8 cellular contexts compared by ENCODE assay signal in genomic region chr5:57172466-57172961, GRCh38. TPM values are rescaled to one million over a fixed set of nuclear protein-coding genes. Genes with fewer than 3 reads are reported as not detected.
A peak's percentile ranks its signal among the peaks of the same experiment; 100 is the strongest.
DNase-seq lines count a peak whose midpoint lies in the region; ATAC-seq, FAIRE-seq and TF ChIP-seq lines count a peak whose summit lies in the region.

No MANE protein-coding gene starts in this region.

- peaks cover 20% of the 10 kb centered on the region for H3K79me2 ChIP-seq in trophoblast cell (ENCODE audit: control insufficient read depth, insufficient read depth, low read length, poor library complexity)

- H3K9me3 Mint-ChIP-seq in CD4-positive, alpha-beta memory T cell, result peaks cover 0 to 2% (median 0%) of the 10 kb centered on the region in 8 donors
- no peaks in the 10 kb centered on the region for H3K9me3 Mint-ChIP-seq in activated B cell treated with CpG ODN at 0.5 μM for 24 hours

- H3K23ac ChIP-seq in trophoblast cell (ENCODE audit: low read length), result no peak overlapping the region

- CTCF ChIA-PET in CD4-positive, alpha-beta memory T cell (lab: Charles Lee; ENCODE audit: partially characterized antibody), result interaction anchor here (1.2 kb wide), 1 partner anchor 34 kb away, joined by 4 read pairs; no protein-coding TSS in a partner anchor
- CTCF ChIA-PET in activated B cell treated with CpG ODN at 0.5 μM for 24 hours (lab: Charles Lee), result interaction anchor here (0.5 kb wide), 1 partner anchor 36 kb away, joined by 5 read pairs; no protein-coding TSS in a partner anchor

- no peak overlapping the region for H3K18ac ChIP-seq in trophoblast cell (ENCODE audit: low read length)

- no peaks in the 10 kb centered on the region for H3K27me3 Mint-ChIP-seq in CD4-positive, alpha-beta memory T cell
- no peaks in the 10 kb centered on the region for H3K27me3 Mint-ChIP-seq in activated B cell treated with CpG ODN at 0.5 μM for 24 hours

- peak overlapping the region; percentile 67 to 70 for H3K4me3 ChIP-seq in CD4-positive, alpha-beta memory T cell (ENCODE audit: low read length in 2 of 2)
- H3K4me3 ChIP-seq in HUES48 (ENCODE audit: low read depth, low read length), result peak overlapping the region; percentile 99
- H3K4me3 ChIP-seq in fibroblast of mammary gland (ENCODE audit: control insufficient read depth, low read depth, low read length), result peak overlapping the region; percentile 92
- no peak overlapping the region for H3K4me3 ChIP-seq in trophoblast cell (ENCODE audit: low read depth, low read length)

- ATAC-seq in activated B cell treated with CpG ODN at 0.5 μM for 24 hours (ENCODE audit: low read depth), result no peak

- no peak overlapping the region for H2BK120ac ChIP-seq in trophoblast cell (ENCODE audit: insufficient read depth, low read length, poor library complexity)

- no CpG with 5 or more reads among the region's 12 CpGs for WGBS in trophoblast cell (ENCODE audit: extremely low coverage, insufficient coverage, insufficient read length)

- no peak overlapping the region for H4K12ac ChIP-seq in trophoblast cell (ENCODE audit: low read depth, low read length)

- no peak overlapping the region for H3K4ac ChIP-seq in trophoblast cell (ENCODE audit: low read depth, low read length)

- DNase-seq in CD4-positive, alpha-beta memory T cell, result peak; percentile 49 to 63 (median 58)
- DNase-seq in activated B cell treated with CpG ODN at 0.5 μM for 24 hours (no peak), fibroblast of mammary gland (ENCODE audit: low read depth) (no peak), trophoblast cell (no peak), T-helper 9 cell (no peak), HTR-8/SVneo (ENCODE audit: insufficient read length, low spot score) (no peak), NCI-H1694 (lab: John Stamatoyannopoulos, UW) (no peak)

- POLR2A ChIA-PET in CD4-positive, alpha-beta memory T cell (lab: Charles Lee; ENCODE audit: partially characterized antibody), result interaction anchor here (0.7 to 1.7 kb wide), 8 partner anchors 23 to 1178 kb away, joined by 3 to 14 read pairs (median 4); partner anchors contain the start of gene IL6ST
- POLR2A ChIA-PET in activated B cell treated with CpG ODN at 0.5 μM for 24 hours (lab: Charles Lee), result interaction anchor here (0.7 to 1.5 kb wide), 11 partner anchors 11 to 899 kb away, joined by 3 to 43 read pairs (median 4); partner anchors contain the start of gene SETD9

- no peak overlapping the region for H2AK5ac ChIP-seq in trophoblast cell (ENCODE audit: low read length)

- no peak overlapping the region for H3K14ac ChIP-seq in trophoblast cell (ENCODE audit: low read length)

- H3K27ac Mint-ChIP-seq in CD4-positive, alpha-beta memory T cell, result peak overlapping the region; percentile 98 to 100 (median 99)
- H3K27ac Mint-ChIP-seq in activated B cell treated with CpG ODN at 0.5 μM for 24 hours, result peak overlapping the region; percentile 97

- peak overlapping the region; percentile 95 to 99 (median 97) for H3K4me3 Mint-ChIP-seq in CD4-positive, alpha-beta memory T cell
- H3K4me3 Mint-ChIP-seq in activated B cell treated with CpG ODN at 0.5 μM for 24 hours, result peak overlapping the region; percentile 95

- peaks cover 17% of the 10 kb centered on the region for H3K79me1 ChIP-seq in trophoblast cell (ENCODE audit: low read length)

- no peaks in the 10 kb centered on the region for H3K36me3 ChIP-seq in CD4-positive, alpha-beta memory T cell (ENCODE audit: insufficient read depth, low read length)
- H3K36me3 ChIP-seq in HUES48 (ENCODE audit: control insufficient read depth, insufficient read depth, low read length) (peaks cover 14% of the 10 kb centered on the region), trophoblast cell (ENCODE audit: control insufficient read depth in 1 of 2, insufficient read depth in 2 of 2, low read length in 2 of 2) (no peaks in the 10 kb centered on the region)

- no peak for FAIRE-seq in HTR-8/SVneo (lab: Jason Lieb, UNC)

- TF ChIP-seq CTCF in activated B cell treated with CpG ODN at 0.5 μM for 24 hours (IDR thresholded peaks at IDR 0.05) (no peak), fibroblast of mammary gland (conservative IDR thresholded peaks at IDR 0.05; ENCODE audit: control insufficient read depth, insufficient read depth, low read depth, low read length) (no peak)

- H4K8ac ChIP-seq in trophoblast cell (ENCODE audit: low read depth, low read length), result no peak overlapping the region

- no peaks in the 10 kb centered on the region for H3K9me3 ChIP-seq in CD4-positive, alpha-beta memory T cell (ENCODE audit: control insufficient read depth in 1 of 2, low read length in 2 of 2)
- H3K9me3 ChIP-seq in HUES48 (ENCODE audit: control insufficient read depth, insufficient read depth, low read length) (no peaks in the 10 kb centered on the region), trophoblast cell (ENCODE audit: insufficient read depth, low read depth, low read length) (no peaks in the 10 kb centered on the region)

- H4K91ac ChIP-seq in trophoblast cell (ENCODE audit: low read depth, low read length), result no peak overlapping the region

- intact Hi-C loops in CD4-positive, alpha-beta memory T cell (cut with micrococcal nuclease), result loop anchor here (2.0 to 5.0 kb wide), 4 partner anchors 48 to 1865 kb away; partner anchors contain the start of genes DHX29, IL6ST and MTREX
- intact Hi-C loops in activated B cell treated with CpG ODN at 0.5 μM for 24 hours (cut with micrococcal nuclease), result loop anchor here (1.0 to 10.0 kb wide), 7 partner anchors 35 to 2000 kb away; partner anchors contain the start of genes CDC20B, DHX29, MTREX and PLPP1

- no peak overlapping the region for H2BK5ac ChIP-seq in trophoblast cell (ENCODE audit: low read depth, low read length, poor library complexity)

- no peak overlapping the region for H2AFZ ChIP-seq in trophoblast cell (ENCODE audit: insufficient read depth, low read length, poor library complexity)

- H3K4me1 ChIP-seq in CD4-positive, alpha-beta memory T cell (ENCODE audit: insufficient read depth, low read length), result peaks cover 29% of the 10 kb centered on the region
- H3K4me1 ChIP-seq in HUES48 (ENCODE audit: control insufficient read depth, insufficient read depth, low read length) (no peaks in the 10 kb centered on the region), trophoblast cell (ENCODE audit: control insufficient read depth in 1 of 2, insufficient read depth in 2 of 2, low read length in 2 of 2) (peaks cover 2 to 3% of the 10 kb centered on the region in 2 experiments)

- peaks cover 4 to 35% of the 10 kb centered on the region in 2 donors for H3K36me3 Mint-ChIP-seq in CD4-positive, alpha-beta memory T cell
- H3K36me3 Mint-ChIP-seq in activated B cell treated with CpG ODN at 0.5 μM for 24 hours (ENCODE audit: low read depth), result peaks cover 37% of the 10 kb centered on the region

- H3K27ac ChIP-seq in CD4-positive, alpha-beta memory T cell (ENCODE audit: low read depth, low read length), result peak overlapping the region; percentile 99
- H3K27ac ChIP-seq in HUES48 (ENCODE audit: low read depth, low read length), result peak overlapping the region; percentile 100
- no peak overlapping the region for H3K27ac ChIP-seq in trophoblast cell (ENCODE audit: low read depth, low read length)

- H3K4me2 ChIP-seq in trophoblast cell (ENCODE audit: low read length), result peak overlapping the region; percentile 64

- no peaks in the 10 kb centered on the region for H3K27me3 ChIP-seq in CD4-positive, alpha-beta memory T cell (ENCODE audit: insufficient read depth, low read length)
- no peaks in the 10 kb centered on the region for H3K27me3 ChIP-seq in HUES48 (ENCODE audit: control insufficient read depth, insufficient read depth, low read length)
- no peaks in the 10 kb centered on the region for H3K27me3 ChIP-seq in trophoblast cell (ENCODE audit: insufficient read depth, low read length)

- H3K9ac ChIP-seq in HUES48 (ENCODE audit: low read depth, low read length) (peak overlapping the region; percentile 85), trophoblast cell (ENCODE audit: low read length) (no peak overlapping the region)

- peaks cover 7 to 43% (median 18%) of the 10 kb centered on the region in 4 donors for H3K4me1 Mint-ChIP-seq in CD4-positive, alpha-beta memory T cell
- peaks cover 32% of the 10 kb centered on the region for H3K4me1 Mint-ChIP-seq in activated B cell treated with CpG ODN at 0.5 μM for 24 hours

- H2BK12ac ChIP-seq in trophoblast cell (ENCODE audit: low read length), result no peak overlapping the region

RNA-seq across cellular contexts. Expression of gene GPBP1, which starts 1.3 kb away (rescaled TPM):
- total RNA-seq in CD4-positive, alpha-beta memory T cell, result 100 to 1,000 TPM; 136 to 137 TPM
- 100 to 1,000 TPM in 1 of 2 donors, 10 to 100 TPM in 1; 92.1 to 104 TPM for polyA plus RNA-seq in CD4-positive, alpha-beta memory T cell
- total RNA-seq in activated B cell treated with CpG ODN at 0.5 μM for 24 hours, result 130 and 142 TPM in 2 replicates
- polyA plus RNA-seq in trophoblast cell (2013), result 92.5 and 97.5 TPM in 2 replicates

Comparison
In these comparisons a context has a peak if more than half of its experiments do, and no peak if none do; other contexts are left out.
1. DNase-seq: peak in CD4-positive, alpha-beta memory T cell (5 of 5); none in activated B cell treated with CpG ODN at 0.5 μM for 24 hours (single experiment), fibroblast of mammary gland (single experiment), trophoblast cell (0 of 2), T-helper 9 cell (single experiment), HTR-8/SVneo (single experiment) and NCI-H1694 (single experiment).